8 cellular contexts compared by ENCODE assay signal in genomic region chr21:42496120-42496838, GRCh38. TPM values are rescaled to one million over a fixed set of nuclear protein-coding genes. Genes with fewer than 3 reads are reported as not detected.
DNase-seq lines count a peak whose midpoint lies in the region; ATAC-seq and TF ChIP-seq lines count a peak whose summit lies in the region.

Gene RSPH1 (minus strand): TSS chr21:42496224. CDS start chr21:42496186, 38 bp downstream.

- ATAC-seq in GM19324 (IDR thresholded peaks at IDR 0.05; ENCODE audit: low FRiP score, unreplicated experiment) = peak; percentile 98
- ATAC-seq in HG03460 (IDR thresholded peaks at IDR 0.05; ENCODE audit: unreplicated experiment) = peak; percentile 98

- H3K9ac ChIP-seq in BLaER1 (peak within 1 kb of the TSS; percentile 78), colonic mucosa (ENCODE audit: low read depth in 2 of 2, low read length in 2 of 2) (peak within 1 kb of the TSS; percentile 84 to 97)

- no peaks in the 10 kb centered on the region; the same call in 1 of the 2 replicates for H3K27me3 ChIP-seq in BLaER1
- no peaks in the 10 kb centered on the region for H3K27me3 ChIP-seq in colonic mucosa

- peak within 1 kb of the TSS; percentile 98 for H3K4me2 ChIP-seq in BLaER1

- H3K36me3 ChIP-seq in BLaER1 = no peaks in the 10 kb centered on the region
- no peaks in the 10 kb centered on the region for H3K36me3 ChIP-seq in colonic mucosa

- DNase-seq in NCI-H524 treated with DMSO at 0.1 percent for 48 hours (lab: John Stamatoyannopoulos, UW) (peak; percentile 94), colonic mucosa (peak; percentile 100), kidney tubule cell (ENCODE audit: low spot score) (peak; percentile 99)
- DNase-seq in activated CD4-positive, alpha-beta T cell treated with anti-CD3 and anti-CD28 coated beads for 48 hours = peak; percentile 100
- peak; percentile 97 to 98 for DNase-seq in stimulated activated CD4-positive, alpha-beta T cell treated with anti-CD3 and anti-CD28 coated beads, Interleukin-1b, Interleukin-23, amount 100 ng/mL, for 1 hour (ENCODE audit: low read depth in 2 of 2)

- peak within 1 kb of the TSS; percentile 66; the same call in 1 of the 2 replicates for H3K27ac ChIP-seq in BLaER1
- H3K27ac ChIP-seq in colonic mucosa = peak within 1 kb of the TSS; percentile 78

- H3K4me3 ChIP-seq in BLaER1 = peak within 1 kb of the TSS; percentile 74
- H3K4me3 ChIP-seq in colonic mucosa = peak within 1 kb of the TSS; percentile 75

- intact Hi-C loops in colonic mucosa (cut with DNase I) = no loop called here

- H3K9me3 ChIP-seq in BLaER1 = no peaks in the 10 kb centered on the region
- no peaks in the 10 kb centered on the region for H3K9me3 ChIP-seq in colonic mucosa

- H3K4me1 ChIP-seq in BLaER1 (peaks cover 19% of the 10 kb centered on the region), colonic mucosa (peaks cover 11% of the 10 kb centered on the region)

- no peak for TF ChIP-seq CTCF in colonic mucosa (IDR thresholded peaks at IDR 0.05)

- H4K20me1 ChIP-seq in BLaER1 = no peaks in the 10 kb centered on the region

RNA-seq across cellular contexts. Expression of gene RSPH1, which starts in this region (rescaled TPM):
- 1 to 10 TPM; 6.9 to 7.5 TPM for total RNA-seq in colonic mucosa

Comparison
In these comparisons a context has a peak if more than half of its experiments do, and no peak if none do; other contexts are left out.
1. Peak in every context shown above with its lines: DNase-seq, ATAC-seq, H3K4me3 ChIP-seq and H3K27ac ChIP-seq.